ENCODE assay signal across 19 cellular contexts in genomic region chr10:21505711-21506278, GRCh38. TPM values are rescaled to one million over a fixed set of nuclear protein-coding genes. Genes with fewer than 3 reads are reported as not detected.
DNase-seq lines count a peak whose midpoint lies in the region; ATAC-seq and TF ChIP-seq lines count a peak whose summit lies in the region.
"Had no signal": no experiment of that assay in that cellular context is flagged by ENCODE, and none has a peak within 500 bp of the region (broad histone marks: within the 10 kb centered on the region; RNA-seq: fewer than 3 reads in every experiment).

No MANE protein-coding gene starts in this region.

- TF ChIP-seq EP300 in ovary (IDR thresholded peaks at IDR 0.05), result no peak
- TF ChIP-seq EP300 in suprapubic skin (IDR thresholded peaks at IDR 0.05), result no peak

- WGBS in ovary, 3 donors, result 86 to 90% (median 88%) methylated on average over 4 of the region's 4 CpGs
- WGBS in suprapubic skin, result 92% methylated on average over 4 of the region's 4 CpGs

- no peak for ATAC-seq in HG02852 (IDR thresholded peaks at IDR 0.05; ENCODE audit: unreplicated experiment)
- ATAC-seq in HG03432 (IDR thresholded peaks at IDR 0.05; ENCODE audit: unreplicated experiment), result no peak

- H3K9me3 ChIP-seq in iPS-15b (ENCODE audit: control insufficient read depth, insufficient read depth, low read length) (no peaks in the 10 kb centered on the region), ovary (no peaks in the 10 kb centered on the region), suprapubic skin (no peaks in the 10 kb centered on the region)

- no peak for TF ChIP-seq CTCF in neural crest cell (conservative IDR thresholded peaks at IDR 0.05)
- no peak for TF ChIP-seq CTCF in ovary (IDR thresholded peaks at IDR 0.05)
- TF ChIP-seq CTCF in suprapubic skin (IDR thresholded peaks at IDR 0.05), result no peak

- H3K4me1 ChIP-seq in iPS-15b (ENCODE audit: control insufficient read depth, insufficient read depth, low read length) (peaks cover 48% of the 10 kb centered on the region), ovary (ENCODE audit: insufficient read depth) (peaks cover 2% of the 10 kb centered on the region), suprapubic skin (no peaks in the 10 kb centered on the region)

- H3K36me3 ChIP-seq in H7 (replicated peaks; ENCODE audit: control insufficient read depth, insufficient read depth, low read length) (no peaks in the 10 kb centered on the region), iPS-15b (ENCODE audit: control insufficient read depth, insufficient read depth, low read length) (no peaks in the 10 kb centered on the region), ovary (no peaks in the 10 kb centered on the region), suprapubic skin (no peaks in the 10 kb centered on the region)

- H3K9ac ChIP-seq in iPS-15b (ENCODE audit: low read depth, low read length), result no peak overlapping the region

- H3K27ac ChIP-seq in ovary, result no peak overlapping the region
- H3K27ac ChIP-seq in suprapubic skin, result no peak overlapping the region
- H3K27ac ChIP-seq: HL-60 had no signal

- H3K27me3 Mint-ChIP-seq in neural crest cell (ENCODE audit: low read depth), result peaks cover 14% of the 10 kb centered on the region

- DNase-seq in H7 (peak; percentile 61), NCI-H526 (lab: John Stamatoyannopoulos, UW) (peak; percentile 29 to 55), neural crest cell (ENCODE audit: low read depth, low spot score) (no peak), ovary (no peak), suprapubic skin (ENCODE audit: low spot score in 2 of 2) (no peak)
- DNase-seq: activated CD4-positive, alpha-beta T cell treated with anti-CD3 and anti-CD28 coated beads for 48 hours; amniotic stem cell; effector CD4-positive, alpha-beta T cell; EL; KG1; NCI-H1092; NCI-H2081 treated with DMSO at 0.1 percent for 48 hours; NCI-H524 had no signal

- peak overlapping the region; percentile 5 for H3K27ac Mint-ChIP-seq in neural crest cell (ENCODE audit: unreplicated experiment)
- H3K27ac Mint-ChIP-seq: stimulated activated naive CD8-positive, alpha-beta T cell treated with anti-CD3 and anti-CD28 coated beads, Interleukin-15, Interleukin-2, amounts not matched to agents 100 ng/mL and 50 ng/mL, for 24 hours had no signal

- H3K4me3 ChIP-seq in H7 (ENCODE audit: insufficient read depth, low read depth, low read length) (no peak overlapping the region), iPS-15b (ENCODE audit: low read depth, low read length) (peak overlapping the region; percentile 1), ovary (no peak overlapping the region), suprapubic skin (no peak overlapping the region)

- H3K4me3 Mint-ChIP-seq in neural crest cell, result peak overlapping the region; percentile 94
- H3K4me3 Mint-ChIP-seq: central memory CD8-positive, alpha-beta T cell; stimulated activated naive CD8-positive, alpha-beta T cell treated with anti-CD3 and anti-CD28 coated beads, Interleukin-15, Interleukin-2, amounts not matched to agents 100 ng/mL and 50 ng/mL, for 24 hours had no signal

- peaks cover 88% of the 10 kb centered on the region for H3K4me1 Mint-ChIP-seq in neural crest cell
- H3K4me1 Mint-ChIP-seq: central memory CD8-positive, alpha-beta T cell had no signal

- no peaks in the 10 kb centered on the region for H3K36me3 Mint-ChIP-seq in neural crest cell (ENCODE audit: low read depth)

- H3K27me3 ChIP-seq in H7 (ENCODE audit: control insufficient read depth, insufficient read depth, low read length) (peaks cover 44% of the 10 kb centered on the region; the same call in 1 of the 2 replicates), iPS-15b (ENCODE audit: control insufficient read depth, insufficient read depth, low read length) (peaks cover 38% of the 10 kb centered on the region), ovary (no peaks in the 10 kb centered on the region), suprapubic skin (no peaks in the 10 kb centered on the region)

- no peaks in the 10 kb centered on the region for H3K9me3 Mint-ChIP-seq in neural crest cell
- H3K9me3 Mint-ChIP-seq: central memory CD8-positive, alpha-beta T cell; stimulated activated naive CD8-positive, alpha-beta T cell treated with anti-CD3 and anti-CD28 coated beads, Interleukin-15, Interleukin-2, amounts not matched to agents 100 ng/mL and 50 ng/mL, for 24 hours had no signal

- intact Hi-C loops in ovary (cut with DNase I), result loop anchor here in 1 of 4 donors (10.0 kb wide), 1 partner anchor 819 kb away; the partner anchor contains the start of gene BMI1

- no peak for TF ChIP-seq POLR2A in ovary (IDR thresholded peaks at IDR 0.05)
- TF ChIP-seq POLR2A in suprapubic skin (IDR thresholded peaks at IDR 0.05), result no peak

RNA-seq across cellular contexts. Expression of gene SKIDA1, which starts 19.7 kb away (rescaled TPM):
- 10.4 and 15.1 TPM in 2 replicates for total RNA-seq in H7 (2014; rRNA removed; shearing (Covaris generic))
- total RNA-seq in neural crest cell, result 52.1 and 53.0 TPM in 2 replicates
- 1 to 10 TPM; 1.1 to 4.2 (median 3.4) TPM for total RNA-seq in ovary
- polyA plus RNA-seq in ovary, result 1 to 10 TPM; 1.1 to 1.7 TPM
- total RNA-seq in suprapubic skin, result 1 to 10 TPM in 2 of 4 donors, under 1 TPM in 2; 0.53 to 3.0 (median 1.2) TPM

RNA-seq across cellular contexts. Expression of gene MLLT10, which starts 28.2 kb away (rescaled TPM):
- 47.2 and 59.0 TPM in 2 replicates for total RNA-seq in H7 (2014; rRNA removed; shearing (Covaris generic))
- 52.6 and 58.1 TPM in 2 replicates for total RNA-seq in neural crest cell
- total RNA-seq in ovary, result 10 to 100 TPM; 32.3 to 55.1 (median 43.7) TPM
- polyA plus RNA-seq in ovary, result 10 to 100 TPM; 23.6 to 27.4 TPM
- total RNA-seq in suprapubic skin, result 10 to 100 TPM; 58.0 to 97.8 (median 64.4) TPM

Comparison
In these comparisons a context has a peak if more than half of its experiments do, and no peak if none do; other contexts are left out.
1. DNase-seq: peak in H7 (single experiment) and NCI-H526 (2 of 2); none in neural crest cell (single experiment), ovary (0 of 5) and suprapubic skin (0 of 2).